ENCODE assay signal across 18 cellular contexts in genomic region chrX:134932528-134933217, GRCh38. TPM values are rescaled to one million over a fixed set of nuclear protein-coding genes. Genes with fewer than 3 reads are reported as not detected.
DNase-seq lines count a peak whose midpoint lies in the region; ATAC-seq, FAIRE-seq and TF ChIP-seq lines count a peak whose summit lies in the region.
"Had no signal": no experiment of that assay in that cellular context is flagged by ENCODE, and none has a peak within 500 bp of the region (broad histone marks: within the 10 kb centered on the region; RNA-seq: fewer than 3 reads in every experiment).

No MANE protein-coding gene starts in this region.

- H4K20me1 ChIP-seq in hepatocyte (ENCODE audit: insufficient read depth, poor library complexity, severe bottlenecking) = no peaks in the 10 kb centered on the region

- H3K9me3 ChIP-seq in naive thymus-derived CD4-positive, alpha-beta T cell (ENCODE audit: control insufficient read depth in 2 of 3, low read length in 3 of 3) = no peaks in the 10 kb centered on the region
- H3K9me3 ChIP-seq in hepatocyte (ENCODE audit: low read depth) = no peaks in the 10 kb centered on the region
- H3K9me3 ChIP-seq: left lung, Peyer's patch had no signal

- no peaks in the 10 kb centered on the region for H3K36me3 Mint-ChIP-seq in naive thymus-derived CD4-positive, alpha-beta T cell
- H3K36me3 Mint-ChIP-seq: natural killer cell had no signal

- POLR2A ChIA-PET in naive thymus-derived CD4-positive, alpha-beta T cell (lab: Charles Lee) = no interaction called here

- no peak for TF ChIP-seq POLR2A in H54 (IDR thresholded peaks at IDR 0.05; ENCODE audit: low read depth, low read length)

- H3K27me3 Mint-ChIP-seq in naive thymus-derived CD4-positive, alpha-beta T cell = peaks cover 0 to 6% (median 0%) of the 10 kb centered on the region in 5 donors
- H3K27me3 Mint-ChIP-seq: stimulated activated naive CD8-positive, alpha-beta T cell treated with anti-CD3 and anti-CD28 coated beads, Interleukin-15, Interleukin-2, amounts not matched to agents 100 ng/mL and 50 ng/mL, for 24 hours had no signal

- H3K4me1 Mint-ChIP-seq in naive thymus-derived CD4-positive, alpha-beta T cell = peaks cover 0 to 6% (median 0%) of the 10 kb centered on the region in 7 donors
- H3K4me1 Mint-ChIP-seq: natural killer cell had no signal

- FAIRE-seq in H54 (lab: Jason Lieb, UNC) = peak; percentile 91
- no peak for FAIRE-seq in urothelium cell line (lab: Jason Lieb, UNC)

- H3K4me1 ChIP-seq in naive thymus-derived CD4-positive, alpha-beta T cell (ENCODE audit: control insufficient read depth in 2 of 2, insufficient read depth in 2 of 2, low read length in 2 of 2) = no peaks in the 10 kb centered on the region
- no peaks in the 10 kb centered on the region for H3K4me1 ChIP-seq in hepatocyte (ENCODE audit: insufficient read depth)
- H3K4me1 ChIP-seq: left lung, Peyer's patch had no signal

- no peak overlapping the region for H2AFZ ChIP-seq in hepatocyte

- ATAC-seq in naive thymus-derived CD4-positive, alpha-beta T cell = no peak
- ATAC-seq: activated T-cell treated with anti-CD3 and anti-CD28 coated beads, Interleukin-2, amount 50 U/mL, for 72 hours; left lung; natural killer cell had no signal

- H3K4me3 Mint-ChIP-seq in naive thymus-derived CD4-positive, alpha-beta T cell = no peak overlapping the region
- H3K4me3 Mint-ChIP-seq: activated T-cell treated with anti-CD3 and anti-CD28 coated beads, Interleukin-2, amount 50 U/mL, for 72 hours; natural killer cell; stimulated activated naive CD8-positive, alpha-beta T cell treated with anti-CD3 and anti-CD28 coated beads, Interleukin-15, Interleukin-2, amounts not matched to agents 100 ng/mL and 50 ng/mL, for 24 hours; T-helper 2 cell treated with Interferon-gamma antibody and Interleukin-4, amounts not matched to agents 5 μg/mL and 100 μg/mL, for 36 hours had no signal

- no peaks in the 10 kb centered on the region for H3K27me3 ChIP-seq in naive thymus-derived CD4-positive, alpha-beta T cell (ENCODE audit: control insufficient read depth in 2 of 2, insufficient read depth in 2 of 2, low read length in 2 of 2)
- H3K27me3 ChIP-seq in hepatocyte = no peaks in the 10 kb centered on the region
- H3K27me3 ChIP-seq: left lung, Peyer's patch had no signal

- no peak overlapping the region for H3K27ac ChIP-seq in naive thymus-derived CD4-positive, alpha-beta T cell (ENCODE audit: low read depth, low read length)
- no peak overlapping the region for H3K27ac ChIP-seq in hepatocyte
- H3K27ac ChIP-seq: left lung, Peyer's patch had no signal

- no peak overlapping the region for H3K4me2 ChIP-seq in hepatocyte

- DNase-seq in H54 (ENCODE audit: insufficient read length, low spot score) (peak; percentile 38), SW480 (ENCODE audit: low spot score) (peak; percentile 59), foreskin fibroblast (peak; percentile 36 to 63), urothelium cell line (ENCODE audit: low spot score) (peak; percentile 4), hepatocyte (ENCODE audit: low spot score) (no peak)
- DNase-seq in naive thymus-derived CD4-positive, alpha-beta T cell = no peak
- no peak for DNase-seq in NK-92 treated with Interleukin-12 subunit alpha and Interleukin-12 subunit beta, amount 100 ng/mL, for 24 hours (lab: John Stamatoyannopoulos, UW)
- DNase-seq: activated T-cell treated with anti-CD3 and anti-CD28 coated beads, Interleukin-2, amount 50 U/mL, for 72 hours; aorta; DMS 273 treated with DMSO at 0.1 percent for 48 hours; effector CD8-positive, alpha-beta T cell; glutamatergic neuron; left lung; natural killer cell; NCI-H510A; Peyer's patch had no signal

- CTCF ChIA-PET in naive thymus-derived CD4-positive, alpha-beta T cell (lab: Charles Lee) = no interaction called here

- TF ChIP-seq CTCF in foreskin fibroblast (IDR thresholded peaks at IDR 0.05; ENCODE audit: low read depth, low read length) (no peak), hepatocyte (IDR thresholded peaks at IDR 0.05; ENCODE audit: poor library complexity) (no peak)

- no peaks in the 10 kb centered on the region for H3K36me3 ChIP-seq in naive thymus-derived CD4-positive, alpha-beta T cell (ENCODE audit: control insufficient read depth in 2 of 3, insufficient read depth in 3 of 3, low read length in 3 of 3)
- H3K36me3 ChIP-seq in hepatocyte (replicated peaks; ENCODE audit: insufficient read depth, low read depth) = no peaks in the 10 kb centered on the region
- H3K36me3 ChIP-seq: left lung, Peyer's patch had no signal

- no peaks in the 10 kb centered on the region for H3K9me2 ChIP-seq in hepatocyte (replicated peaks; ENCODE audit: insufficient read depth)

- no peaks in the 10 kb centered on the region for H3K79me2 ChIP-seq in hepatocyte

- WGBS in hepatocyte (ENCODE audit: low lambda C conversion rate, missing lambda C conversion rate) = 68% methylated on average over 5 of the region's 5 CpGs

- H3K27ac Mint-ChIP-seq in naive thymus-derived CD4-positive, alpha-beta T cell = no peak overlapping the region
- H3K27ac Mint-ChIP-seq: activated T-cell treated with anti-CD3 and anti-CD28 coated beads, Interleukin-2, amount 50 U/mL, for 72 hours; natural killer cell; stimulated activated naive CD8-positive, alpha-beta T cell treated with anti-CD3 and anti-CD28 coated beads, Interleukin-15, Interleukin-2, amounts not matched to agents 100 ng/mL and 50 ng/mL, for 24 hours; T-helper 2 cell treated with Interferon-gamma antibody and Interleukin-4, amounts not matched to agents 5 μg/mL and 100 μg/mL, for 36 hours had no signal

- no peaks in the 10 kb centered on the region for H3K9me3 Mint-ChIP-seq in naive thymus-derived CD4-positive, alpha-beta T cell
- H3K9me3 Mint-ChIP-seq: natural killer cell; stimulated activated naive CD8-positive, alpha-beta T cell treated with anti-CD3 and anti-CD28 coated beads, Interleukin-15, Interleukin-2, amounts not matched to agents 100 ng/mL and 50 ng/mL, for 24 hours; T-helper 2 cell treated with Interferon-gamma antibody and Interleukin-4, amounts not matched to agents 5 μg/mL and 100 μg/mL, for 36 hours had no signal

- H3K4me3 ChIP-seq in foreskin fibroblast (ENCODE audit: low read depth in 1 of 2, low read length in 2 of 2) (no peak overlapping the region), hepatocyte (no peak overlapping the region)
- H3K4me3 ChIP-seq in naive thymus-derived CD4-positive, alpha-beta T cell (ENCODE audit: low read length) = no peak overlapping the region
- H3K4me3 ChIP-seq: left lung, Peyer's patch had no signal

- intact Hi-C loops in naive thymus-derived CD4-positive, alpha-beta T cell (cut with micrococcal nuclease) = no loop called here

RNA-seq across cellular contexts. Expression of gene MOSPD1, which starts 17.6 kb away (rescaled TPM):
- 10 to 100 TPM in 2 of 5 experiments, 1 to 10 TPM in 3; 5.5 to 10.7 (median 9.9) TPM for total RNA-seq in naive thymus-derived CD4-positive, alpha-beta T cell
- 10 to 100 TPM; 19.3 to 22.5 TPM for polyA plus RNA-seq in naive thymus-derived CD4-positive, alpha-beta T cell
- total RNA-seq in hepatocyte = 36.6 and 53.0 TPM in 2 replicates
- 31.3 and 32.3 TPM in 2 replicates for polyA plus RNA-seq in hepatocyte

RNA-seq across cellular contexts. Expression of gene SMIM10, which starts 58.1 kb away (rescaled TPM):
- not detected for total RNA-seq in naive thymus-derived CD4-positive, alpha-beta T cell
- not detected for polyA plus RNA-seq in naive thymus-derived CD4-positive, alpha-beta T cell
- total RNA-seq in hepatocyte = 3.2 and 4.4 TPM in 2 replicates
- polyA plus RNA-seq in hepatocyte = 2.6 and 3.4 TPM in 2 replicates

Comparison
In these comparisons a context has a peak if more than half of its experiments do, and no peak if none do; other contexts are left out.
1. DNase-seq: peak in H54 (single experiment), SW480 (single experiment), foreskin fibroblast (2 of 2) and urothelium cell line (single experiment); none in naive thymus-derived CD4-positive, alpha-beta T cell (0 of 9), hepatocyte (single experiment) and NK-92 treated with Interleukin-12 subunit alpha and Interleukin-12 subunit beta, amount 100 ng/mL, for 24 hours (single experiment).